In genomic region chr10:5465976-5466450, GRCh38 we compare ENCODE assay signal across 15 cellular contexts. TPM values are rescaled to one million over a fixed set of nuclear protein-coding genes. Genes with fewer than 3 reads are reported as not detected.
DNase-seq lines count a peak whose midpoint lies in the region; ATAC-seq and TF ChIP-seq lines count a peak whose summit lies in the region.
"Had no signal": no experiment of that assay in that cellular context is flagged by ENCODE, and none has a peak within 500 bp of the region (broad histone marks: within the 10 kb centered on the region; RNA-seq: fewer than 3 reads in every experiment).

No MANE protein-coding gene starts in this region.

- H4K20me1 ChIP-seq in neural progenitor cell (ENCODE audit: low read depth), result no peaks in the 10 kb centered on the region

- POLR2A ChIA-PET in RWPE1 (lab: Yijun Ruan, JAX; ENCODE audit: low non-redundant PET), result no interaction called here

- no peaks in the 10 kb centered on the region for H3K9me3 ChIP-seq in neural progenitor cell (ENCODE audit: low read depth)

- H3K4me1 ChIP-seq in foreskin keratinocyte (peaks cover 26% of the 10 kb centered on the region), neural progenitor cell (peaks cover 14% of the 10 kb centered on the region)

- peaks cover 6% of the 10 kb centered on the region for H3F3A ChIP-seq in neural progenitor cell (ENCODE audit: low read depth)

- no peak overlapping the region for H3K4me3 Mint-ChIP-seq in neural progenitor cell
- H3K4me3 Mint-ChIP-seq: activated naive CD4-positive, alpha-beta T cell treated with anti-CD3 and anti-CD28 coated beads, Interleukin-2, amount 10 ng/mL, durations not matched to agents 7 days and 5 days; natural killer cell treated with Interleukin-12 subunit alpha and Interleukin-12 subunit beta and Interleukin-15 and Interleukin-18, amount 100 ng/mL, for 72 hours had no signal

- CTCF ChIA-PET in RWPE1 (lab: Yijun Ruan, JAX), result interaction anchor here (0.6 to 0.9 kb wide), 2 partner anchors 157 to 616 kb away, joined by 3 to 4 read pairs; no protein-coding TSS in a partner anchor

- DNase-seq in RWPE1 (ENCODE audit: low spot score) (peak; percentile 30), foreskin keratinocyte (no peak), neural progenitor cell (ENCODE audit: low spot score) (no peak), HuH-7.5 (ENCODE audit: low spot score) (no peak), NCI-H2081 treated with DMSO at 0.1 percent for 48 hours (lab: John Stamatoyannopoulos, UW) (no peak), NCI-H1436 treated with DMSO at 0.1 percent for 48 hours (lab: John Stamatoyannopoulos, UW) (no peak)
- DNase-seq: ACHN; activated naive CD4-positive, alpha-beta T cell treated with anti-CD3 and anti-CD28 coated beads, Interleukin-2, amount 10 ng/mL, durations not matched to agents 7 days and 5 days; NCI-H446 had no signal

- H3K4me2 ChIP-seq in neural progenitor cell, result no peak overlapping the region

- peaks cover 13% of the 10 kb centered on the region for H3K36me3 Mint-ChIP-seq in neural progenitor cell
- H3K36me3 Mint-ChIP-seq: natural killer cell treated with Interleukin-12 subunit alpha and Interleukin-12 subunit beta and Interleukin-15 and Interleukin-18, amount 100 ng/mL, for 72 hours had no signal

- H3K4me3 ChIP-seq in neural progenitor cell, result no peak overlapping the region

- H2AFZ ChIP-seq in neural progenitor cell (replicated peaks), result peak overlapping the region; percentile 80

- peak; percentile 32 for ATAC-seq in foreskin keratinocyte
- ATAC-seq in GM19035 (IDR thresholded peaks at IDR 0.05; ENCODE audit: unreplicated experiment), result no peak

- H3K9ac ChIP-seq in neural progenitor cell, result no peak overlapping the region

- H3K27ac ChIP-seq in C4-2B (peak overlapping the region; percentile 76), RWPE1 (peak overlapping the region; percentile 95), foreskin keratinocyte (peak overlapping the region; percentile 83), neural progenitor cell (no peak overlapping the region)
- H3K27ac ChIP-seq: HL-60 had no signal

- H3K9me3 Mint-ChIP-seq in neural progenitor cell, result peaks cover 9% of the 10 kb centered on the region
- H3K9me3 Mint-ChIP-seq: activated naive CD4-positive, alpha-beta T cell treated with anti-CD3 and anti-CD28 coated beads, Interleukin-2, amount 10 ng/mL, durations not matched to agents 7 days and 5 days; natural killer cell treated with Interleukin-12 subunit alpha and Interleukin-12 subunit beta and Interleukin-15 and Interleukin-18, amount 100 ng/mL, for 72 hours had no signal

- no peaks in the 10 kb centered on the region for H3K27me3 ChIP-seq in foreskin keratinocyte
- no peaks in the 10 kb centered on the region for H3K27me3 ChIP-seq in neural progenitor cell

- peaks cover 5% of the 10 kb centered on the region for H3K27me3 Mint-ChIP-seq in neural progenitor cell (ENCODE audit: insufficient read depth, low read depth)

- TF ChIP-seq CTCF in C4-2B (conservative IDR thresholded peaks at IDR 0.05) (no peak), RWPE1 (conservative IDR thresholded peaks at IDR 0.05; ENCODE audit: low read depth) (no peak), foreskin keratinocyte (conservative IDR thresholded peaks at IDR 0.05) (no peak), neural progenitor cell (IDR thresholded peaks at IDR 0.05) (no peak)

- peak overlapping the region; percentile 85 for H3K27ac Mint-ChIP-seq in neural progenitor cell
- H3K27ac Mint-ChIP-seq: activated naive CD4-positive, alpha-beta T cell treated with anti-CD3 and anti-CD28 coated beads, Interleukin-2, amount 10 ng/mL, durations not matched to agents 7 days and 5 days; natural killer cell treated with Interleukin-12 subunit alpha and Interleukin-12 subunit beta and Interleukin-15 and Interleukin-18, amount 100 ng/mL, for 72 hours had no signal

- no peaks in the 10 kb centered on the region for H3K79me2 ChIP-seq in neural progenitor cell (ENCODE audit: low read depth)

- H3K36me3 ChIP-seq in neural progenitor cell, result no peaks in the 10 kb centered on the region

- H3K4me1 Mint-ChIP-seq in neural progenitor cell, result peaks cover 32% of the 10 kb centered on the region

RNA-seq across cellular contexts. Expression of gene CALML5, which starts 33.4 kb away (rescaled TPM):
- total RNA-seq in foreskin keratinocyte, result 2.4 and 65.7 TPM in 2 replicates
- polyA plus RNA-seq in foreskin keratinocyte, result 2.1 and 104 TPM in 2 replicates
- total RNA-seq in neural progenitor cell (ENCODE audit: low replicate concordance), result not detected in 2 replicates
- total RNA-seq: cerebellum; natural killer cell treated with Interleukin-12 subunit alpha and Interleukin-12 subunit beta and Interleukin-15 and Interleukin-18, amount 100 ng/mL, for 72 hours; T-helper 2 cell treated with Interferon-gamma antibody and Interleukin-4, amounts not matched to agents 100 ng/mL and 5 ng/mL, for 36 hours had no signal

RNA-seq across cellular contexts. Expression of gene NET1, which starts 53.7 kb away (rescaled TPM):
- 164 and 203 TPM in 2 replicates for total RNA-seq in foreskin keratinocyte
- polyA plus RNA-seq in foreskin keratinocyte, result 63.4 and 64.3 TPM in 2 replicates
- 65.2 and 90.5 TPM in 2 replicates for total RNA-seq in neural progenitor cell (ENCODE audit: low replicate concordance)

RNA-seq across cellular contexts. Expression of gene CALML3, which starts 58.7 kb away (rescaled TPM):
- 2.7 and 4.7 TPM in 2 replicates for total RNA-seq in foreskin keratinocyte
- polyA plus RNA-seq in foreskin keratinocyte, result 4.5 and 8.0 TPM in 2 replicates
- not detected in 2 replicates for total RNA-seq in neural progenitor cell (ENCODE audit: low replicate concordance)
- total RNA-seq: natural killer cell treated with Interleukin-12 subunit alpha and Interleukin-12 subunit beta and Interleukin-15 and Interleukin-18, amount 100 ng/mL, for 72 hours; T-helper 2 cell treated with Interferon-gamma antibody and Interleukin-4, amounts not matched to agents 100 ng/mL and 5 ng/mL, for 36 hours had no signal
